9 cellular contexts compared by ENCODE assay signal in genomic region chr17:7440823-7441174, GRCh38. TPM values are rescaled to one million over a fixed set of nuclear protein-coding genes. Genes with fewer than 3 reads are reported as not detected.
DNase-seq lines count a peak whose midpoint lies in the region; ATAC-seq, FAIRE-seq and TF ChIP-seq lines count a peak whose summit lies in the region.
"Had no signal": no experiment of that assay in that cellular context is flagged by ENCODE, and none has a peak within 500 bp of the region (broad histone marks: within the 10 kb centered on the region; RNA-seq: fewer than 3 reads in every experiment).

No MANE protein-coding gene starts in this region.

- H3K4me1 ChIP-seq in naive thymus-derived CD4-positive, alpha-beta T cell (ENCODE audit: control insufficient read depth in 2 of 2, insufficient read depth in 2 of 2, low read length in 2 of 2), result peaks cover 20 to 56% of the 10 kb centered on the region in 2 donors

- H3K27me3 Mint-ChIP-seq in naive thymus-derived CD4-positive, alpha-beta T cell, result peaks cover 44 to 59% (median 55%) of the 10 kb centered on the region in 5 donors

- peak; percentile 23 for DNase-seq in EH (ENCODE audit: low read depth)
- DNase-seq in NCI-H2227 treated with DMSO at 0.1 percent for 48 hours (lab: John Stamatoyannopoulos, UW), result peak; percentile 80
- DNase-seq in bronchial epithelial cell (ENCODE audit: low read depth), result peak; percentile 25
- DNase-seq in naive thymus-derived CD4-positive, alpha-beta T cell, result peak in 1 of 9 donors; percentile 42
- no peak for DNase-seq in D721Med (ENCODE audit: insufficient read length, low spot score)
- no peak for DNase-seq in NCI-H1048 (lab: John Stamatoyannopoulos, UW)
- no peak for DNase-seq in NCI-H345 (lab: John Stamatoyannopoulos, UW)

- peak overlapping the region in 2 of 9 donors; percentile 46 for H3K27ac Mint-ChIP-seq in naive thymus-derived CD4-positive, alpha-beta T cell

- H3K4me1 Mint-ChIP-seq in naive thymus-derived CD4-positive, alpha-beta T cell, result peaks cover 30 to 59% (median 45%) of the 10 kb centered on the region in 7 donors

- intact Hi-C loops in naive thymus-derived CD4-positive, alpha-beta T cell (cut with micrococcal nuclease), result no loop called here

- FAIRE-seq in bronchial epithelial cell (lab: Jason Lieb, UNC), result no peak
- no peak for FAIRE-seq in D721Med (lab: Jason Lieb, UNC)

- TF ChIP-seq CTCF in bronchial epithelial cell (IDR thresholded peaks at IDR 0.05; ENCODE audit: insufficient read depth, low read length, severe bottlenecking) (no peak), D721Med (IDR thresholded peaks at IDR 0.05; ENCODE audit: insufficient read depth, missing control alignments) (no peak)

- H3K27me3 ChIP-seq in bronchial epithelial cell (ENCODE audit: control insufficient read depth, insufficient read depth, low read length), result no peaks in the 10 kb centered on the region
- H3K27me3 ChIP-seq in naive thymus-derived CD4-positive, alpha-beta T cell (ENCODE audit: control insufficient read depth in 2 of 2, insufficient read depth in 2 of 2, low read length in 2 of 2), result peaks cover 12 to 33% of the 10 kb centered on the region in 2 donors

- H3K36me3 ChIP-seq in bronchial epithelial cell (ENCODE audit: control insufficient read depth, insufficient read depth, low read length), result peaks cover 2% of the 10 kb centered on the region
- no peaks in the 10 kb centered on the region for H3K36me3 ChIP-seq in naive thymus-derived CD4-positive, alpha-beta T cell (ENCODE audit: control insufficient read depth in 2 of 3, insufficient read depth in 3 of 3, low read length in 3 of 3)

- peak overlapping the region in 8 of 10 donors; percentile 67 to 94 (median 84) for H3K4me3 Mint-ChIP-seq in naive thymus-derived CD4-positive, alpha-beta T cell

- H3K4me3 ChIP-seq in bronchial epithelial cell (ENCODE audit: low read depth, low read length), result peak overlapping the region; percentile 57
- H3K4me3 ChIP-seq in naive thymus-derived CD4-positive, alpha-beta T cell (ENCODE audit: low read length), result no peak overlapping the region

- peaks cover 0 to 32% (median 0%) of the 10 kb centered on the region in 5 donors for H3K36me3 Mint-ChIP-seq in naive thymus-derived CD4-positive, alpha-beta T cell

- CTCF ChIA-PET in naive thymus-derived CD4-positive, alpha-beta T cell (lab: Charles Lee), result interaction anchor here (0.7 to 1.8 kb wide), 6 partner anchors 13 to 120 kb away, joined by 3 to 5 read pairs (median 3); partner anchors contain the start of gene ZBTB4

- no peak for ATAC-seq in naive thymus-derived CD4-positive, alpha-beta T cell
- ATAC-seq in HG02870 (IDR thresholded peaks at IDR 0.05; ENCODE audit: unreplicated experiment), result no peak
- ATAC-seq: left colon had no signal

- H3K27ac ChIP-seq in naive thymus-derived CD4-positive, alpha-beta T cell (ENCODE audit: low read depth, low read length), result no peak overlapping the region

- H3K9me3 Mint-ChIP-seq in naive thymus-derived CD4-positive, alpha-beta T cell, result peaks cover 0 to 2% (median 0%) of the 10 kb centered on the region in 11 donors

- H3K9me3 ChIP-seq in naive thymus-derived CD4-positive, alpha-beta T cell (ENCODE audit: control insufficient read depth in 2 of 3, low read length in 3 of 3), result no peaks in the 10 kb centered on the region

- POLR2A ChIA-PET in naive thymus-derived CD4-positive, alpha-beta T cell (lab: Charles Lee), result interaction anchor here (0.6 to 7.5 kb wide), 9 partner anchors 10 to 245 kb away, joined by 3 to 79 read pairs (median 3); partner anchors contain the start of genes POLR2A and ZBTB4

RNA-seq across cellular contexts. Expression of gene FGF11, which starts 1.5 kb away (rescaled TPM):
- 12.4 and 28.3 TPM in 2 replicates for total RNA-seq in bronchial epithelial cell
- 10 to 100 TPM in 1 of 5 experiments, 1 to 10 TPM in 4; 2.8 to 39.7 (median 3.4) TPM for total RNA-seq in naive thymus-derived CD4-positive, alpha-beta T cell
- polyA plus RNA-seq in naive thymus-derived CD4-positive, alpha-beta T cell, result under 1 TPM in 1 of 2 donors, not detected in 1; 0.09 TPM

RNA-seq across cellular contexts. Expression of gene CHRNB1, which starts 4.1 kb away (rescaled TPM):
- 9.7 and 16.8 TPM in 2 replicates for total RNA-seq in bronchial epithelial cell
- total RNA-seq in naive thymus-derived CD4-positive, alpha-beta T cell, result 10 to 100 TPM in 1 of 5 experiments, 1 to 10 TPM in 4; 6.0 to 14.6 (median 7.2) TPM
- polyA plus RNA-seq in naive thymus-derived CD4-positive, alpha-beta T cell, result 10 to 100 TPM; 14.9 to 24.8 TPM

RNA-seq across cellular contexts. Expression of gene TMEM102, which starts 5.6 kb away (rescaled TPM):
- total RNA-seq in bronchial epithelial cell, result 7.3 and 12.6 TPM in 2 replicates
- 10 to 100 TPM in 3 of 5 experiments, 1 to 10 TPM in 2; 8.2 to 19.1 (median 16.5) TPM for total RNA-seq in naive thymus-derived CD4-positive, alpha-beta T cell
- 10 to 100 TPM in 1 of 2 donors, 1 to 10 TPM in 1; 8.5 to 26.1 TPM for polyA plus RNA-seq in naive thymus-derived CD4-positive, alpha-beta T cell

RNA-seq across cellular contexts. Expression of gene SPEM3, which starts 12.1 kb away (rescaled TPM):
- total RNA-seq in bronchial epithelial cell, result not detected in 2 replicates
- total RNA-seq in naive thymus-derived CD4-positive, alpha-beta T cell, result not detected
- not detected for polyA plus RNA-seq in naive thymus-derived CD4-positive, alpha-beta T cell
- total RNA-seq: left colon had no signal

RNA-seq across cellular contexts. Expression of gene SPEM2, which starts 15.4 kb away (rescaled TPM):
- not detected in 2 replicates for total RNA-seq in bronchial epithelial cell
- total RNA-seq in naive thymus-derived CD4-positive, alpha-beta T cell, result not detected
- polyA plus RNA-seq in naive thymus-derived CD4-positive, alpha-beta T cell, result not detected
- total RNA-seq: left colon had no signal

Comparison
In these comparisons a context has a peak if more than half of its experiments do, and no peak if none do; other contexts are left out.
1. DNase-seq: peak in EH (single experiment), NCI-H2227 treated with DMSO at 0.1 percent for 48 hours (single experiment) and bronchial epithelial cell (single experiment); none in D721Med (single experiment), NCI-H1048 (single experiment) and NCI-H345 (single experiment).